Comparison of ENCODE assay signal across 8 cellular contexts in the genomic region with DNA sequence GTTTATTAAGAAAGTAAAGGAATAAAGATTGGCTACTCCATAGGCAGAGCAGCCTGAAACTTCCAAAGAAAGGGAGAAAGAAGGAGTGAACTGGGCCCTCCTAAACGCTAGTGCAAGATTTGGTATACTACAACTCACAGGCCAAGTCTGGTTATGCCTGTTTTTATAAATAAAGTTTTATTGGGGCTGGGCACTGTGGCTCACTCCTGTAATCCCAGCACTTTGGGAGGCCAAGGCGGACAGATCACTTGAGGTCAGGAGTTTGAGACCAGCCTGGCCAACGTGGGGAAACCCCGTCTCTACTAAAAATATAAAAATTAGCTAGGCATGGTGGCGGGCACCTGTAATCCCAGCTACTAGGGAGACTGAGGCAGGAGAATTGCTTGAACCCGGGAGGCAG. TPM values are rescaled to one million over a fixed set of nuclear protein-coding genes. Genes with fewer than 3 reads are reported as not detected.
DNase-seq lines count a peak whose midpoint lies in the region; ATAC-seq, FAIRE-seq and TF ChIP-seq lines count a peak whose summit lies in the region.
"Not testable (repeated sequence)": the region's sequence is repeated elsewhere in the genome, so short reads cannot be mapped to it uniquely, and the experiment has no call there.
"Had no signal": no experiment of that assay in that cellular context is flagged by ENCODE, and none has a peak within 500 bp of the region (broad histone marks: within the 10 kb centered on the region; RNA-seq: fewer than 3 reads in every experiment).

No MANE protein-coding gene starts in this region.

- BruUV-seq in K562 (replicated peaks; lab: Mats Ljungman, UMichigan); HepG2 (replicated peaks; lab: Mats Ljungman, UMichigan): not testable (repeated sequence)

- peak overlapping the region; percentile 37 for H3K27ac Mint-ChIP-seq in stimulated activated naive B cell treated with anti-CD40 and anti-IgM and Interleukin-4, amounts not matched to agents 10 μg/mL and 1 μg/mL and 100 μg/mL, for 72 hours

- peaks cover 0 to 13% (median 8%) of the 10 kb centered on the region in 11 experiments; a peak in 14 of 22 replicates for H3K9me3 ChIP-seq in BLaER1 treated with 17β-estradiol and CSF1 and Interleukin-3, amounts not matched to agents 10 nM and 100 nM (replicated peaks in 1 of 11)
- H3K9me3 ChIP-seq in OCI-LY3 (ENCODE audit: insufficient read depth, low read length); K562 (replicated peaks; ENCODE audit: control insufficient read depth, insufficient read depth, low read depth, low read length); HepG2 (ENCODE audit: low read length): not testable (repeated sequence)

- not testable (repeated sequence) for H4K20me1 ChIP-seq in BLaER1 treated with 17β-estradiol and CSF1 and Interleukin-3, amounts not matched to agents 10 nM and 100 nM; OCI-LY3 (ENCODE audit: insufficient read depth, low read length); K562 (replicated peaks; ENCODE audit: control insufficient read depth, insufficient read depth, low read length); HepG2 (ENCODE audit: insufficient read depth, low read length)

- ATAC-seq in K562; HepG2; stimulated activated naive B cell treated with anti-CD40 and anti-IgM and Interleukin-4, amounts not matched to agents 10 μg/mL and 1 μg/mL and 100 μg/mL, for 72 hours (replicated peaks): not testable (repeated sequence)

- FAIRE-seq in K562 (lab: Jason Lieb, UNC); HepG2 (lab: Jason Lieb, UNC): not testable (repeated sequence)

- H3K27me3 Mint-ChIP-seq in stimulated activated naive B cell treated with anti-CD40 and anti-IgM and Interleukin-4, amounts not matched to agents 10 μg/mL and 1 μg/mL and 100 μg/mL, for 72 hours = not testable (repeated sequence)

- peaks cover 12 to 40% (median 32%) of the 10 kb centered on the region in 10 experiments; a peak in 19 of 20 replicates for H3K4me1 ChIP-seq in BLaER1 treated with 17β-estradiol and CSF1 and Interleukin-3, amounts not matched to agents 10 nM and 100 nM
- H3K4me1 ChIP-seq in OCI-LY3 (ENCODE audit: low read length) = peaks cover 45% of the 10 kb centered on the region
- not testable (repeated sequence) for H3K4me1 ChIP-seq in K562 (replicated peaks in 1 of 2; ENCODE audit: control insufficient read depth in 2 of 2, insufficient read depth in 2 of 2, low read length in 2 of 2); HepG2 (ENCODE audit: insufficient read depth, low read length)

- not testable (repeated sequence) for TF ChIP-seq EP300 in K562 (IDR thresholded peaks at IDR 0.05; ENCODE audit: low read length); HepG2 (IDR thresholded peaks at IDR 0.05; ENCODE audit: low read depth in 2 of 2, low read length in 2 of 2); HepG2 (CRISPR knock-in tag; IDR thresholded peaks at IDR 0.05; ENCODE audit: borderline replicate concordance)

- H3K4me3 Mint-ChIP-seq in stimulated activated naive B cell treated with anti-CD40 and anti-IgM and Interleukin-4, amounts not matched to agents 10 μg/mL and 1 μg/mL and 100 μg/mL, for 72 hours = not testable (repeated sequence)

- H3K4me2 ChIP-seq in BLaER1 treated with 17β-estradiol and CSF1 and Interleukin-3, amounts not matched to agents 10 nM and 100 nM = peak overlapping the region in 8 of 11 experiments; percentile 57 to 87 (median 79); a peak in 15 of 22 replicates
- peak overlapping the region; percentile 87 for H3K4me2 ChIP-seq in OCI-LY3 (ENCODE audit: low read length)
- H3K4me2 ChIP-seq in K562 (ENCODE audit: insufficient read depth, low read length); HepG2 (ENCODE audit: low read depth, low read length): not testable (repeated sequence)

- intact Hi-C loops in K562 (cut with micrococcal nuclease); HepG2 (cut with micrococcal nuclease; ENCODE audit: unreplicated experiment): not testable (repeated sequence)

- not testable (repeated sequence) for H3K9me1 ChIP-seq in K562 (ENCODE audit: control insufficient read depth, insufficient read depth, low read length)

- H3K79me2 ChIP-seq in OCI-LY3 (ENCODE audit: low read length); K562 (ENCODE audit: control insufficient read depth, insufficient read depth, low read length); HepG2 (ENCODE audit: insufficient read depth, low read length): not testable (repeated sequence)

- not testable (repeated sequence) for TF ChIP-seq RAD21 in K562 (CRISPR knock-in tag; conservative IDR thresholded peaks at IDR 0.05 in 1 of 2, IDR thresholded peaks at IDR 0.05 in 1 of 2); HepG2 (CRISPR knock-in tag; IDR thresholded peaks at IDR 0.05)

- TF ChIP-seq CTCF in OCI-LY3 (IDR thresholded peaks at IDR 0.05; ENCODE audit: low read depth, low read length); K562 (IDR thresholded peaks at IDR 0.05 in 2 of 3, conservative IDR thresholded peaks at IDR 0.05 in 1 of 3; ENCODE audit: insufficient read depth in 2 of 3, low read depth in 1 of 3, low read length in 3 of 3); HepG2 (CRISPR knock-in tag; IDR thresholded peaks at IDR 0.05): not testable (repeated sequence)

- H3K9me3 Mint-ChIP-seq in stimulated activated naive B cell treated with anti-CD40 and anti-IgM and Interleukin-4, amounts not matched to agents 10 μg/mL and 1 μg/mL and 100 μg/mL, for 72 hours = not testable (repeated sequence)

- peaks cover 16 to 20% of the 10 kb centered on the region in 2 donors for H3K4me1 Mint-ChIP-seq in stimulated activated naive B cell treated with anti-CD40 and anti-IgM and Interleukin-4, amounts not matched to agents 10 μg/mL and 1 μg/mL and 100 μg/mL, for 72 hours

- not testable (repeated sequence) for TF ChIP-seq POLR2A in K562 (conservative IDR thresholded peaks at IDR 0.05); HepG2 (IDR thresholded peaks at IDR 0.05; ENCODE audit: insufficient read depth in 1 of 2, low read depth in 2 of 2, low read length in 2 of 2)

- not testable (repeated sequence) for DNase-seq in K562 (ENCODE audit: extremely low read depth in 1 of 4, low spot score in 3 of 4); HepG2 (ENCODE audit: low spot score); stimulated activated naive B cell treated with anti-CD40 and anti-IgM and Interleukin-4, amounts not matched to agents 10 μg/mL and 1 μg/mL and 100 μg/mL, for 72 hours

- CTCF ChIA-PET in K562 (lab: Yijun Ruan, JAX; ENCODE audit: low intra/inter-chr PET ratio); HepG2 (lab: Yijun Ruan, JAX; ENCODE audit: low intra/inter-chr PET ratio, low total read pairs): not testable (repeated sequence)

- 3% methylated on average over 6 of the region's 6 CpGs for WGBS in K562 (ENCODE audit: insufficient coverage, low coverage, missing lambda C conversion rate)
- 60% methylated on average over 6 of the region's 6 CpGs for WGBS in HepG2 (ENCODE audit: low lambda C conversion rate)

- not testable (repeated sequence) for H3K27me3 ChIP-seq in BLaER1 treated with 17β-estradiol and CSF1 and Interleukin-3, amounts not matched to agents 10 nM and 100 nM; OCI-LY3 (ENCODE audit: low read depth, low read length); HepG2 (ENCODE audit: control insufficient read depth in 1 of 2, insufficient read depth in 2 of 2, low read length in 2 of 2)
- peaks cover 3 to 19% of the 10 kb centered on the region in 2 experiments; a peak in 3 of 5 replicates for H3K27me3 ChIP-seq in K562 (ENCODE audit: control insufficient read depth in 2 of 2, insufficient read depth in 2 of 2, low read length in 2 of 2)

- in situ Hi-C loops in K562 (cut with MboI); HepG2 (cut with HindIII; ENCODE audit: extremely low pct_ligation_motif_present, low pct_unique_long_range_greater_than_20kb): not testable (repeated sequence)

- H3K27ac ChIP-seq in BLaER1 treated with 17β-estradiol and CSF1 and Interleukin-3, amounts not matched to agents 10 nM and 100 nM; OCI-LY3 (ENCODE audit: low read length); K562 (ENCODE audit: extremely low read depth, low read depth, low read length); HepG2 (ENCODE audit: extremely low read length, insufficient read depth, low read length): not testable (repeated sequence)

- not testable (repeated sequence) for H3K4me3 ChIP-seq in BLaER1 treated with 17β-estradiol and CSF1 and Interleukin-3, amounts not matched to agents 10 nM and 100 nM; K562; HepG2 (replicated peaks in 1 of 3; ENCODE audit: insufficient read depth in 1 of 3, low read depth in 2 of 3, low read length in 3 of 3)
- H3K4me3 ChIP-seq in OCI-LY3 (ENCODE audit: low read length) = peak overlapping the region; percentile 72; the same call in 1 of the 2 replicates

- H3K9ac ChIP-seq in BLaER1 treated with 17β-estradiol and CSF1 and Interleukin-3, amounts not matched to agents 10 nM and 100 nM; OCI-LY3 (ENCODE audit: low read length); K562 (ENCODE audit: insufficient read depth in 1 of 2, low read depth in 2 of 2, low read length in 2 of 2); HepG2 (ENCODE audit: insufficient read depth, low read depth, low read length): not testable (repeated sequence)

- H2AFZ ChIP-seq in OCI-LY3 (ENCODE audit: low read depth, low read length); K562 (ENCODE audit: low read depth, low read length); HepG2 (ENCODE audit: low read length): not testable (repeated sequence)

- POLR2A ChIA-PET in K562 (lab: Yijun Ruan, JAX); HepG2 (lab: Yijun Ruan, JAX): not testable (repeated sequence)

- H3K36me3 ChIP-seq in BLaER1 treated with 17β-estradiol and CSF1 and Interleukin-3, amounts not matched to agents 10 nM and 100 nM; OCI-LY3 (replicated peaks; ENCODE audit: low read depth, low read length); K562 (ENCODE audit: control insufficient read depth, insufficient read depth, low read length); HepG2 (replicated peaks in 1 of 2; ENCODE audit: control insufficient read depth in 1 of 2, insufficient read depth in 2 of 2, low read length in 2 of 2): not testable (repeated sequence)

- not testable (repeated sequence) for H3K36me3 Mint-ChIP-seq in stimulated activated naive B cell treated with anti-CD40 and anti-IgM and Interleukin-4, amounts not matched to agents 10 μg/mL and 1 μg/mL and 100 μg/mL, for 72 hours

RNA-seq across cellular contexts. Expression of gene SSTR2, which starts 33.4 kb away (rescaled TPM):
- total RNA-seq in K562 (2011; cell fraction: chromatin; rRNA removed; ENCODE audit: low replicate concordance) = not detected in 2 replicates
- not detected in 2 replicates for total RNA-seq in K562 (2011; cell fraction: nucleolus; rRNA removed)
- not detected in 2 replicates for total RNA-seq in K562 (2011; cell fraction: nucleoplasm; rRNA removed)
- total RNA-seq in K562 (2014; rRNA removed) = not detected in 2 replicates
- total RNA-seq in K562 (2014; rRNA removed; fragmentation: Illumina TruSeq; extraction: Trizol) = not detected in 2 replicates
- not detected in 2 replicates for total RNA-seq in K562 (2015; rRNA removed; fragmentation: Illumina TruSeq; extraction: Trizol)
- total RNA-seq in K562 (2021) = not detected in 2 replicates
- polyA plus RNA-seq in K562 (2011; rRNA removed) = not detected in 2 replicates
- not detected in 2 replicates for polyA plus RNA-seq in K562 (2011; cell fraction: cytosol; rRNA removed)
- not detected in 2 replicates for polyA plus RNA-seq in K562 (2011; cell fraction: nucleus; rRNA removed)
- polyA plus RNA-seq in K562 (2012) = 0.04 TPM in 2 replicates
- not detected in 2 replicates for polyA plus RNA-seq in K562 (2014; fragmentation: Illumina TruSeq; extraction: Trizol)
- under 1 TPM in 1 of 2 experiments, not detected in 1; 0.03 TPM for polyA plus RNA-seq in K562 (2014; fragmentation: Nextera tagmentation; extraction: Ambion mirVana)
- polyA plus RNA-seq in K562 (2014; rRNA removed) = not detected in 2 replicates
- not detected in 2 replicates for polyA minus RNA-seq in K562 (2011; rRNA and poly(A)+ RNA removed)
- not detected in 2 replicates for polyA minus RNA-seq in K562 (2011; cell fraction: cytosol; rRNA and poly(A)+ RNA removed)
- polyA minus RNA-seq in K562 (2011; cell fraction: nucleus; rRNA and poly(A)+ RNA removed) = not detected in 2 replicates
- not detected in 2 replicates for total RNA-seq in HepG2 (2016; rRNA removed; fragmentation: Illumina TruSeq; extraction: Trizol)
- not detected in 2 replicates for total RNA-seq in HepG2 (2016; cell fraction: cytosol; rRNA removed; fragmentation: Illumina TruSeq; extraction: Trizol; ENCODE audit: low read depth)
- total RNA-seq in HepG2 (2016; cell fraction: insoluble cytoplasmic fraction; rRNA removed; fragmentation: Illumina TruSeq; extraction: Trizol) = 0.04 TPM in 1 of 2 replicates, not detected in the other
- 0.03 TPM in 1 of 2 replicates, not detected in the other for total RNA-seq in HepG2 (2016; cell fraction: membrane; rRNA removed; fragmentation: Illumina TruSeq; extraction: Trizol)
- total RNA-seq in HepG2 (2016; cell fraction: nucleus; rRNA removed; fragmentation: Illumina TruSeq; extraction: Trizol) = not detected in 2 replicates
- 0.01 and 0.04 TPM in 2 replicates for polyA plus RNA-seq in HepG2 (2011; rRNA removed)
- 0.05 TPM in 2 replicates for polyA plus RNA-seq in HepG2 (2011; cell fraction: cytosol; rRNA removed)
- polyA plus RNA-seq in HepG2 (2011; cell fraction: nucleus; rRNA removed) = 0.03 TPM in 2 replicates
- polyA plus RNA-seq in HepG2 (2012) = 0.03 and 0.21 TPM in 2 replicates
- polyA plus RNA-seq in HepG2 (2016; cell fraction: cytosol; fragmentation: Illumina TruSeq; extraction: Trizol; ENCODE audit: low read depth) = 0.02 TPM in 1 of 2 replicates, not detected in the other
- not detected in 2 replicates for polyA plus RNA-seq in HepG2 (2016; cell fraction: insoluble cytoplasmic fraction; fragmentation: Illumina TruSeq; extraction: Trizol; ENCODE audit: low read depth)
- 0.02 TPM in 1 of 2 replicates, not detected in the other for polyA plus RNA-seq in HepG2 (2016; cell fraction: membrane; fragmentation: Illumina TruSeq; extraction: Trizol; ENCODE audit: low read depth)
- not detected in 2 replicates for polyA plus RNA-seq in HepG2 (2016; cell fraction: nucleus; fragmentation: Illumina TruSeq; extraction: Trizol; ENCODE audit: insufficient read depth, low read depth)
- 0.07 and 0.14 TPM in 2 replicates for polyA minus RNA-seq in HepG2 (2011; rRNA and poly(A)+ RNA removed; ENCODE audit: low replicate concordance)
- polyA minus RNA-seq in HepG2 (2011; cell fraction: cytosol; rRNA and poly(A)+ RNA removed) = not detected in 2 replicates
- under 0.01 and 0.12 TPM in 2 replicates for polyA minus RNA-seq in HepG2 (2011; cell fraction: nucleus; rRNA and poly(A)+ RNA removed)
- total RNA-seq: CD4-positive, alpha-beta memory T cell had no signal
- polyA plus RNA-seq: CD14-positive monocyte; CD4-positive, alpha-beta memory T cell; CD8-positive, alpha-beta memory T cell had no signal

RNA-seq across cellular contexts. Expression of gene SLC39A11, which starts 39.0 kb away (rescaled TPM):
- total RNA-seq in K562 (2011; cell fraction: chromatin; rRNA removed; ENCODE audit: low replicate concordance) = 51.5 and 68.1 TPM in 2 replicates
- total RNA-seq in K562 (2011; cell fraction: nucleolus; rRNA removed) = 52.9 and 55.3 TPM in 2 replicates
- 74.6 and 85.3 TPM in 2 replicates for total RNA-seq in K562 (2011; cell fraction: nucleoplasm; rRNA removed)
- total RNA-seq in K562 (2014; rRNA removed) = 11.8 and 15.1 TPM in 2 replicates
- 12.7 and 12.9 TPM in 2 replicates for total RNA-seq in K562 (2014; rRNA removed; fragmentation: Illumina TruSeq; extraction: Trizol)
- 20.2 TPM in 2 replicates for total RNA-seq in K562 (2015; rRNA removed; fragmentation: Illumina TruSeq; extraction: Trizol)
- total RNA-seq in K562 (2021) = 25.6 and 26.4 TPM in 2 replicates
- 8.8 and 10.5 TPM in 2 replicates for polyA plus RNA-seq in K562 (2011; rRNA removed)
- polyA plus RNA-seq in K562 (2011; cell fraction: cytosol; rRNA removed) = 9.1 and 10.5 TPM in 2 replicates
- 12.2 and 21.3 TPM in 2 replicates for polyA plus RNA-seq in K562 (2011; cell fraction: nucleus; rRNA removed)
- polyA plus RNA-seq in K562 (2012) = 19.8 and 21.1 TPM in 2 replicates
- polyA plus RNA-seq in K562 (2014; fragmentation: Illumina TruSeq; extraction: Trizol) = 11.0 and 13.4 TPM in 2 replicates
- 10 to 100 TPM; 11.5 to 13.7 TPM for polyA plus RNA-seq in K562 (2014; fragmentation: Nextera tagmentation; extraction: Ambion mirVana)
- 12.8 and 15.2 TPM in 2 replicates for polyA plus RNA-seq in K562 (2014; rRNA removed)
- 18.1 and 20.4 TPM in 2 replicates for polyA minus RNA-seq in K562 (2011; rRNA and poly(A)+ RNA removed)
- 10.3 and 16.1 TPM in 2 replicates for polyA minus RNA-seq in K562 (2011; cell fraction: cytosol; rRNA and poly(A)+ RNA removed)
- 23.0 and 23.8 TPM in 2 replicates for polyA minus RNA-seq in K562 (2011; cell fraction: nucleus; rRNA and poly(A)+ RNA removed)
- 19.2 and 31.5 TPM in 2 replicates for total RNA-seq in HepG2 (2016; rRNA removed; fragmentation: Illumina TruSeq; extraction: Trizol)
- total RNA-seq in HepG2 (2016; cell fraction: cytosol; rRNA removed; fragmentation: Illumina TruSeq; extraction: Trizol; ENCODE audit: low read depth) = 4.1 and 5.7 TPM in 2 replicates
- total RNA-seq in HepG2 (2016; cell fraction: insoluble cytoplasmic fraction; rRNA removed; fragmentation: Illumina TruSeq; extraction: Trizol) = 17.6 and 30.8 TPM in 2 replicates
- 11.7 and 12.9 TPM in 2 replicates for total RNA-seq in HepG2 (2016; cell fraction: membrane; rRNA removed; fragmentation: Illumina TruSeq; extraction: Trizol)
- total RNA-seq in HepG2 (2016; cell fraction: nucleus; rRNA removed; fragmentation: Illumina TruSeq; extraction: Trizol) = 44.0 and 45.4 TPM in 2 replicates
- 17.2 and 18.4 TPM in 2 replicates for polyA plus RNA-seq in HepG2 (2011; rRNA removed)
- polyA plus RNA-seq in HepG2 (2011; cell fraction: cytosol; rRNA removed) = 16.2 and 18.4 TPM in 2 replicates
- 15.4 and 18.6 TPM in 2 replicates for polyA plus RNA-seq in HepG2 (2011; cell fraction: nucleus; rRNA removed)
- polyA plus RNA-seq in HepG2 (2012) = 17.7 and 24.6 TPM in 2 replicates
- polyA plus RNA-seq in HepG2 (2016; cell fraction: cytosol; fragmentation: Illumina TruSeq; extraction: Trizol; ENCODE audit: low read depth) = 2.6 and 3.2 TPM in 2 replicates
- 14.1 and 14.5 TPM in 2 replicates for polyA plus RNA-seq in HepG2 (2016; cell fraction: insoluble cytoplasmic fraction; fragmentation: Illumina TruSeq; extraction: Trizol; ENCODE audit: low read depth)
- polyA plus RNA-seq in HepG2 (2016; cell fraction: membrane; fragmentation: Illumina TruSeq; extraction: Trizol; ENCODE audit: low read depth) = 6.3 and 6.4 TPM in 2 replicates
- 27.4 and 30.8 TPM in 2 replicates for polyA plus RNA-seq in HepG2 (2016; cell fraction: nucleus; fragmentation: Illumina TruSeq; extraction: Trizol; ENCODE audit: insufficient read depth, low read depth)
- 37.9 and 99.2 TPM in 2 replicates for polyA minus RNA-seq in HepG2 (2011; rRNA and poly(A)+ RNA removed; ENCODE audit: low replicate concordance)
- polyA minus RNA-seq in HepG2 (2011; cell fraction: cytosol; rRNA and poly(A)+ RNA removed) = 19.3 and 20.3 TPM in 2 replicates
- polyA minus RNA-seq in HepG2 (2011; cell fraction: nucleus; rRNA and poly(A)+ RNA removed) = 52.5 and 61.2 TPM in 2 replicates
